In genomic region chr13:32300920-32301319, GRCh38 we compare ENCODE assay signal across 29 cellular contexts. TPM values are rescaled to one million over a fixed set of nuclear protein-coding genes. Genes with fewer than 3 reads are reported as not detected.
"Had no signal": no experiment of that assay in that cellular context is flagged by ENCODE, and none has a peak within 500 bp of the region (broad histone marks: within the 10 kb centered on the region; RNA-seq: fewer than 3 reads in every experiment).

No MANE protein-coding gene starts in this region.

- H3K4me1 Mint-ChIP-seq: stimulated activated memory B cell treated with anti-CD40 and anti-IgM and Interleukin-4, amounts not matched to agents 10 μg/mL and 1 μg/mL and 100 μg/mL, for 72 hours had no signal

- H2AFZ ChIP-seq: neural progenitor cell had no signal

- DNase-seq: cortex of kidney; dorsolateral prefrontal cortex; effector CD8-positive, alpha-beta T cell; foreskin melanocyte; head of caudate nucleus; hippocampal formation; left colon; left ventricle myocardium superior; mesenchymal stem cell; midbrain; nucleus accumbens; ovary; right cardiac atrium; small intestine; stimulated activated CD4-positive, alpha-beta T cell treated with anti-CD3 and anti-CD28 coated beads, Interleukin-12 subunit alpha, Interleukin-12 subunit beta, amount 100 ng/mL, for 4 hours; stimulated activated CD4-positive, alpha-beta T cell treated with anti-CD3 and anti-CD28 coated beads, Interleukin-2, amount 100 ng/mL, for 48 hours; stimulated activated CD8-positive, alpha-beta memory T cell treated with anti-CD3 and anti-CD28 coated beads, Interleukin-4, amount 100 ng/mL, for 48 hours; stomach; substantia nigra; transverse colon had no signal

- H3K4me2 ChIP-seq: neural progenitor cell had no signal

- H3K27ac ChIP-seq: dorsolateral prefrontal cortex, neural progenitor cell, ovary, stomach, thoracic aorta, transverse colon had no signal

- H3K4me3 Mint-ChIP-seq: natural killer cell treated with Interleukin-12 subunit alpha and Interleukin-12 subunit beta and Interleukin-15 and Interleukin-18, amount 100 ng/mL, for 72 hours; neural progenitor cell; stimulated activated memory B cell treated with anti-CD40 and anti-IgM and Interleukin-4, amounts not matched to agents 10 μg/mL and 1 μg/mL and 100 μg/mL, for 72 hours had no signal

- FAIRE-seq: small intestine had no signal

- H3K27ac Mint-ChIP-seq: natural killer cell treated with Interleukin-12 subunit alpha and Interleukin-12 subunit beta and Interleukin-15 and Interleukin-18, amount 100 ng/mL, for 72 hours; neural progenitor cell; progenitor cell of endocrine pancreas; stimulated activated memory B cell treated with anti-CD40 and anti-IgM and Interleukin-4, amounts not matched to agents 10 μg/mL and 1 μg/mL and 100 μg/mL, for 72 hours had no signal

- ATAC-seq: left colon; left ventricle myocardium superior; right cardiac atrium; stimulated activated memory B cell treated with anti-CD40 and anti-IgM and Interleukin-4, amounts not matched to agents 10 μg/mL and 1 μg/mL and 100 μg/mL, for 72 hours had no signal

- H3K4me1 ChIP-seq: stomach, transverse colon had no signal

- H3K36me3 Mint-ChIP-seq: natural killer cell treated with Interleukin-12 subunit alpha and Interleukin-12 subunit beta and Interleukin-15 and Interleukin-18, amount 100 ng/mL, for 72 hours; neural progenitor cell; stimulated activated memory B cell treated with anti-CD40 and anti-IgM and Interleukin-4, amounts not matched to agents 10 μg/mL and 1 μg/mL and 100 μg/mL, for 72 hours had no signal

- H3K9ac ChIP-seq: neural progenitor cell had no signal

- H3K4me3 ChIP-seq: dorsolateral prefrontal cortex, lung, neural progenitor cell, ovary, stomach, thoracic aorta, transverse colon had no signal

- H3K9me3 Mint-ChIP-seq: natural killer cell treated with Interleukin-12 subunit alpha and Interleukin-12 subunit beta and Interleukin-15 and Interleukin-18, amount 100 ng/mL, for 72 hours; neural progenitor cell; stimulated activated memory B cell treated with anti-CD40 and anti-IgM and Interleukin-4, amounts not matched to agents 10 μg/mL and 1 μg/mL and 100 μg/mL, for 72 hours had no signal

- H3K9me3 ChIP-seq: ovary, stomach, thoracic aorta, transverse colon had no signal

- H3K36me3 ChIP-seq: neural progenitor cell, ovary, thoracic aorta, transverse colon had no signal

- H3K27me3 ChIP-seq: neural progenitor cell, ovary, stomach had no signal

RNA-seq across cellular contexts. Expression of gene ZAR1L, which starts 14.2 kb away (rescaled TPM):
- total RNA-seq: kidney epithelial cell; left colon; left ventricle myocardium superior; lung; natural killer cell treated with Interleukin-12 subunit alpha and Interleukin-12 subunit beta and Interleukin-15 and Interleukin-18, amount 100 ng/mL, for 72 hours; ovary; progenitor cell of endocrine pancreas; right cardiac atrium; stomach; thoracic aorta; transverse colon; ureter had no signal
- polyA plus RNA-seq: esophagus, lung, right cardiac atrium, small intestine, stomach had no signal
